Comparison of ENCODE assay signal across 8 cellular contexts in genomic region chr19:3185482-3186376, GRCh38. TPM values are rescaled to one million over a fixed set of nuclear protein-coding genes. Genes with fewer than 3 reads are reported as not detected.
A peak's percentile ranks its signal among the peaks of the same experiment; 100 is the strongest.
DNase-seq lines count a peak whose midpoint lies in the region; ATAC-seq and TF ChIP-seq lines count a peak whose summit lies in the region.

Gene NCLN, plus strand, starts transcription at chr19:3185930. Its CDS starts 101 bp downstream, at chr19:3186031.

- peaks cover 43% of the 10 kb centered on the region for H3K36me3 Mint-ChIP-seq in activated CD4-positive, alpha-beta T cell treated with anti-CD3 and anti-CD28 coated beads, Interleukin-2, amount 10 ng/mL, durations not matched to agents 24 days and 14 days (ENCODE audit: low read depth)

- no peaks in the 10 kb centered on the region for H3K9me3 Mint-ChIP-seq in activated CD4-positive, alpha-beta T cell treated with anti-CD3 and anti-CD28 coated beads, Interleukin-2, amount 10 ng/mL, durations not matched to agents 24 days and 14 days

- DNase-seq in Ammon's horn (ENCODE audit: low spot score) (peak; percentile 98), NCI-H526 treated with DMSO at 0.1 percent for 48 hours (lab: John Stamatoyannopoulos, UW) (peak; percentile 94), colonic mucosa (peak; percentile 95)
- peak; percentile 98 for DNase-seq in activated CD4-positive, alpha-beta T cell treated with anti-CD3 and anti-CD28 coated beads, Interleukin-2, amount 10 ng/mL, durations not matched to agents 24 days and 14 days
- peak; percentile 92 for DNase-seq in stimulated activated CD4-positive, alpha-beta T cell treated with anti-CD3 and anti-CD28 coated beads, Interleukin-1b, Interleukin-23, amount 100 ng/mL, for 4 hours (ENCODE audit: low read depth in 2 of 2)

- peak within 1 kb of the TSS; percentile 91 for H3K27ac Mint-ChIP-seq in activated CD4-positive, alpha-beta T cell treated with anti-CD3 and anti-CD28 coated beads, Interleukin-2, amount 10 ng/mL, durations not matched to agents 24 days and 14 days

- intact Hi-C loops in activated CD4-positive, alpha-beta T cell treated with anti-CD3 and anti-CD28 coated beads, Interleukin-2, amount 10 ng/mL, durations not matched to agents 24 days and 14 days (cut with micrococcal nuclease), result loop anchor here (1.0 to 10.0 kb wide), 4 partner anchors 123 to 249 kb away; partner anchors contain the start of gene TLE5
- intact Hi-C loops in colonic mucosa (cut with DNase I), result no loop called here

- H3K4me1 ChIP-seq in colonic mucosa, result peaks cover 30% of the 10 kb centered on the region

- H3K27ac ChIP-seq in colonic mucosa (peak within 1 kb of the TSS; percentile 63), layer of hippocampus (ENCODE audit: low read depth, low read length) (peak within 1 kb of the TSS; percentile 95)

- H3K4me3 ChIP-seq in colonic mucosa, result peak within 1 kb of the TSS; percentile 95

- no peaks in the 10 kb centered on the region for H3K27me3 Mint-ChIP-seq in activated CD4-positive, alpha-beta T cell treated with anti-CD3 and anti-CD28 coated beads, Interleukin-2, amount 10 ng/mL, durations not matched to agents 24 days and 14 days

- H3K9me3 ChIP-seq in colonic mucosa, result no peaks in the 10 kb centered on the region

- peak within 1 kb of the TSS; percentile 84 to 94 for H3K9ac ChIP-seq in colonic mucosa (ENCODE audit: low read depth in 2 of 2, low read length in 2 of 2)

- H3K4me3 Mint-ChIP-seq in activated CD4-positive, alpha-beta T cell treated with anti-CD3 and anti-CD28 coated beads, Interleukin-2, amount 10 ng/mL, durations not matched to agents 24 days and 14 days, result peak within 1 kb of the TSS; percentile 96

- H3K27me3 ChIP-seq in colonic mucosa, result no peaks in the 10 kb centered on the region
- H3K27me3 ChIP-seq in layer of hippocampus (ENCODE audit: control insufficient read depth, insufficient read depth, low read length), result no peaks in the 10 kb centered on the region

- no peak for TF ChIP-seq CTCF in colonic mucosa (IDR thresholded peaks at IDR 0.05)

- no peaks in the 10 kb centered on the region for H3K36me3 ChIP-seq in colonic mucosa

- H3K4me1 Mint-ChIP-seq in activated CD4-positive, alpha-beta T cell treated with anti-CD3 and anti-CD28 coated beads, Interleukin-2, amount 10 ng/mL, durations not matched to agents 24 days and 14 days, result peaks cover 42% of the 10 kb centered on the region

- ATAC-seq in GM19324 (IDR thresholded peaks at IDR 0.05; ENCODE audit: low FRiP score, unreplicated experiment) (peak; percentile 86), HG03469 (IDR thresholded peaks at IDR 0.05; ENCODE audit: unreplicated experiment) (peak; percentile 50)

RNA-seq across cellular contexts. Expression of gene NCLN, which starts in this region (rescaled TPM):
- total RNA-seq in activated CD4-positive, alpha-beta T cell treated with anti-CD3 and anti-CD28 coated beads, Interleukin-2, amount 10 ng/mL, durations not matched to agents 24 days and 14 days, result 114 and 116 TPM in 2 replicates
- total RNA-seq in colonic mucosa, result 100 to 1,000 TPM in 1 of 2 donors, 10 to 100 TPM in 1; 75.0 to 195 TPM

Comparison
In these comparisons a context has a peak if more than half of its experiments do, and no peak if none do; other contexts are left out.
1. Peak in every context shown above with its lines: DNase-seq, ATAC-seq, H3K4me3 ChIP-seq and H3K27ac ChIP-seq.